1 cellular context compared by ENCODE assay signal in the genomic region with DNA sequence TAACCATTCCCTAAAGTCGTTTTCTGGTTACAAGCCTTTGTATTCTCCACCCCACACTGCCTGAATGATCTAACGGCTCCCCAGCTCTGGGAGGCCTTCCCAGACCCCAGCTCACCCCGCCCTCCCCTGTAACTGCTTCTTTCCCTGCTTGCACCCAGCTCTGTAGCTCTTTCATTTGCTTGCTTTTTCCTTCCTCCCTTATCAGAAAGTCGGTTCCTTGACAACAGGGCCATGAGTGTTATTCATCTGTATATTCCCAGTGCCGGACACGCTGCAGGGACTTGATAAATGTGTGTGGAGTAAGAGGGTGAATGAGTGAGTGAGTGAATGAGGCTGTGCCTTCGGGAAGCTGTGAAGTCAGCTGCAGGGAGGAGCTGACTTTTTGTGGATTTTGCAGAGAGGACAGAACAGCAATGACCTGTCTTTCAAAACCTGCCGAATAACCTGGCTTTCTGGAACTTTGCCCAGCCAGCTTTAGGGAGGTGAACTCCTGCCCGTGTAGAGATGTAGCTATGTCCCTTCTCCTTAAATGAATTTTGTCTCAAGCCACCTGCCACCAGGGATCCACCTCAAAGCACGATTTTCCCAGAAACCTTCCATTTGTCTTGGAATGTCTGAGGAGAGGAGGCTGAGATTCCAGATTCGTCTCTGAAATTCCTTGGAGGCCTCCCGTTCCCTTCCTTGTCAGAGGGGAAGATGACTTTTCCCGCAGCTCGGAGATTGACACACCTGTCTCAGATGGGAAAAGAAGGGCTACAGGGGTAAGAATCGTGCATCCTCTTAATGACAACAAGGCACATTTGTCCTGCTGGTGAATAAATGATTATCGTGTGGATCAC.
TF ChIP-seq lines count a peak whose summit lies in the region.

No MANE protein-coding gene starts in this region.

TF ChIP-seq in SK-N-SH, 30 proteins besides CTCF, POLR2A, EP300 and RAD21 (continued from another document):
- TF ChIP-seq, protein P1, sequence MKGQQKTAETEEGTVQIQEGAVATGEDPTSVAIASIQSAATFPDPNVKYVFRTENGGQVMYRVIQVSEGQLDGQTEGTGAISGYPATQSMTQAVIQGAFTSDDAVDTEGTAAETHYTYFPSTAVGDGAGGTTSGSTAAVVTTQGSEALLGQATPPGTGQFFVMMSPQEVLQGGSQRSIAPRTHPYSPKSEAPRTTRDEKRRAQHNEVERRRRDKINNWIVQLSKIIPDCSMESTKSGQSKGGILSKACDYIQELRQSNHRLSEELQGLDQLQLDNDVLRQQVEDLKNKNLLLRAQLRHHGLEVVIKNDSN (IDR thresholded peaks at IDR 0.05; ENCODE audit: borderline replicate concordance, low read depth), result no peak
- TF ChIP-seq, protein P2, sequence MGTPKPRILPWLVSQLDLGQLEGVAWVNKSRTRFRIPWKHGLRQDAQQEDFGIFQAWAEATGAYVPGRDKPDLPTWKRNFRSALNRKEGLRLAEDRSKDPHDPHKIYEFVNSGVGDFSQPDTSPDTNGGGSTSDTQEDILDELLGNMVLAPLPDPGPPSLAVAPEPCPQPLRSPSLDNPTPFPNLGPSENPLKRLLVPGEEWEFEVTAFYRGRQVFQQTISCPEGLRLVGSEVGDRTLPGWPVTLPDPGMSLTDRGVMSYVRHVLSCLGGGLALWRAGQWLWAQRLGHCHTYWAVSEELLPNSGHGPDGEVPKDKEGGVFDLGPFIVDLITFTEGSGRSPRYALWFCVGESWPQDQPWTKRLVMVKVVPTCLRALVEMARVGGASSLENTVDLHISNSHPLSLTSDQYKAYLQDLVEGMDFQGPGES (IDR thresholded peaks at IDR 0.05; ENCODE audit: low read depth, low read length), result no peak
- TF ChIP-seq NRF1 (IDR thresholded peaks at IDR 0.05; ENCODE audit: low read depth, low read length), result no peak
- TF ChIP-seq, protein P3, sequence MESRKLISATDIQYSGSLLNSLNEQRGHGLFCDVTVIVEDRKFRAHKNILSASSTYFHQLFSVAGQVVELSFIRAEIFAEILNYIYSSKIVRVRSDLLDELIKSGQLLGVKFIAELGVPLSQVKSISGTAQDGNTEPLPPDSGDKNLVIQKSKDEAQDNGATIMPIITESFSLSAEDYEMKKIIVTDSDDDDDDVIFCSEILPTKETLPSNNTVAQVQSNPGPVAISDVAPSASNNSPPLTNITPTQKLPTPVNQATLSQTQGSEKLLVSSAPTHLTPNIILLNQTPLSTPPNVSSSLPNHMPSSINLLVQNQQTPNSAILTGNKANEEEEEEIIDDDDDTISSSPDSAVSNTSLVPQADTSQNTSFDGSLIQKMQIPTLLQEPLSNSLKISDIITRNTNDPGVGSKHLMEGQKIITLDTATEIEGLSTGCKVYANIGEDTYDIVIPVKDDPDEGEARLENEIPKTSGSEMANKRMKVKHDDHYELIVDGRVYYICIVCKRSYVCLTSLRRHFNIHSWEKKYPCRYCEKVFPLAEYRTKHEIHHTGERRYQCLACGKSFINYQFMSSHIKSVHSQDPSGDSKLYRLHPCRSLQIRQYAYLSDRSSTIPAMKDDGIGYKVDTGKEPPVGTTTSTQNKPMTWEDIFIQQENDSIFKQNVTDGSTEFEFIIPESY (IDR thresholded peaks at IDR 0.05; ENCODE audit: borderline replicate concordance, low read depth), result no peak
